In the genomic region with DNA sequence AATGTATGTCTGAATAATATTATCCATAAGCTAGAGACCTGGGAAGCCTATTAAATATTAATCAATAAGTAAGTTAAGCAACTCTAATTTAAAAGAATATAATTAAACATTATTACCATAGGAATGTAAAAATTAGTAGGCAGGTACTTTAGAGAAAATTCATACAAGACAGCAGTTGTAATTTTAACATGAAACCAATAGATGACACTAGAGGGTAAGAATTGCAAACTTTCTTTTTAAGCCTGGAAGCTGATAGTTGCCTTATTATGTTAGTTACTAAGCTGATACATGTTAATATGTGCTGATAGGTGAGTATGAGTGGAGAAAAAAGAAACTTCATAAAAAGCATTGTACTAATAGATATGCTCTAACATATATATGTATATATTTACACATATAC, we compare ENCODE assay signal across 10 cellular contexts.
A peak's percentile ranks its signal among the peaks of the same experiment; 100 is the strongest.
DNase-seq lines count a peak whose midpoint lies in the region; TF ChIP-seq lines count a peak whose summit lies in the region.
"Had no signal": no experiment of that assay in that cellular context is flagged by ENCODE, and none has a peak within 500 bp of the region (broad histone marks: within the 10 kb centered on the region; RNA-seq: fewer than 3 reads in every experiment).

No MANE protein-coding gene starts in this region.

- H3K4me3 Mint-ChIP-seq in MCF 10A (ENCODE audit: unreplicated experiment) = no peak overlapping the region
- no peak overlapping the region for H3K4me3 Mint-ChIP-seq in type B pancreatic cell
- H3K4me3 Mint-ChIP-seq: IgD-negative memory B cell had no signal

- H3K27me3 Mint-ChIP-seq in MCF 10A (ENCODE audit: insufficient read depth, unreplicated experiment) (peaks cover 11% of the 10 kb centered on the region), type B pancreatic cell (no peaks in the 10 kb centered on the region)
- H3K27me3 Mint-ChIP-seq: IgD-negative memory B cell had no signal

- H3K27ac Mint-ChIP-seq in MCF 10A (ENCODE audit: low read depth, unreplicated experiment) = no peak overlapping the region
- no peak overlapping the region for H3K27ac Mint-ChIP-seq in type B pancreatic cell
- H3K27ac Mint-ChIP-seq: IgD-negative memory B cell had no signal

- H3K4me1 Mint-ChIP-seq in MCF 10A (ENCODE audit: insufficient read depth, unreplicated experiment) = no peaks in the 10 kb centered on the region
- peaks cover 5% of the 10 kb centered on the region for H3K4me1 Mint-ChIP-seq in type B pancreatic cell (ENCODE audit: unreplicated experiment)
- H3K4me1 Mint-ChIP-seq: IgD-negative memory B cell had no signal

- no peak overlapping the region for H3K27ac ChIP-seq in breast epithelium

- POLR2A ChIA-PET in MCF 10A (lab: Yijun Ruan, JAX) = no interaction called here

- no TSS peak for BruUV-seq in MCF 10A (replicated peaks; lab: Mats Ljungman, UMichigan)

- no peaks in the 10 kb centered on the region for H3K4me1 ChIP-seq in breast epithelium
- H3K4me1 ChIP-seq: HAP-1 had no signal

- no peaks in the 10 kb centered on the region for H3K36me3 ChIP-seq in breast epithelium
- H3K36me3 ChIP-seq: HAP-1 had no signal

- no peaks in the 10 kb centered on the region for H3K27me3 ChIP-seq in breast epithelium

- no peak for TF ChIP-seq POLR2A in breast epithelium (IDR thresholded peaks at IDR 0.05)

- DNase-seq in MCF 10A (ENCODE audit: unreplicated experiment) (peak; percentile 36), breast epithelium (ENCODE audit: low spot score in 2 of 2) (no peak), NCI-H345 (lab: John Stamatoyannopoulos, UW) (peak; percentile 8), epithelial cell of esophagus (ENCODE audit: low read depth) (peak; percentile 13), type B pancreatic cell (ENCODE audit: extremely low spot score, unreplicated experiment) (no peak), NCI-H2227 (lab: John Stamatoyannopoulos, UW; ENCODE audit: unreplicated experiment) (no peak), mesenteric fat pad (ENCODE audit: low spot score) (no peak), HCEC 1CT (no peak)

- intact Hi-C loops in MCF 10A (cut with micrococcal nuclease) (loop anchor here (1.0 kb wide), 1 partner anchor 245 kb away; no protein-coding TSS in a partner anchor), breast epithelium (cut with DNase I; ENCODE audit: low total_unique reads) (no loop called here)

- no peaks in the 10 kb centered on the region for H3K9me3 ChIP-seq in breast epithelium
- H3K9me3 ChIP-seq: HAP-1 had no signal

- H3K4me3 ChIP-seq in breast epithelium = no peak overlapping the region
- H3K4me3 ChIP-seq in epithelial cell of esophagus (ENCODE audit: low read length) = no peak overlapping the region
- H3K4me3 ChIP-seq: HAP-1 had no signal

- H3K9me3 Mint-ChIP-seq in MCF 10A (ENCODE audit: unreplicated experiment) (no peaks in the 10 kb centered on the region), type B pancreatic cell (no peaks in the 10 kb centered on the region)
- H3K9me3 Mint-ChIP-seq: IgD-negative memory B cell had no signal

- CTCF ChIA-PET in MCF 10A (lab: Yijun Ruan, JAX) = interaction anchor here (0.8 to 1.6 kb wide), 3 partner anchors 11 to 245 kb away, joined by 3 to 6 read pairs (median 3); no protein-coding TSS in a partner anchor

- H3K36me3 Mint-ChIP-seq in MCF 10A (ENCODE audit: insufficient read depth, unreplicated experiment) = no peaks in the 10 kb centered on the region
- H3K36me3 Mint-ChIP-seq in type B pancreatic cell = no peaks in the 10 kb centered on the region
- H3K36me3 Mint-ChIP-seq: IgD-negative memory B cell had no signal

- peak; percentile 64 for TF ChIP-seq CTCF in MCF 10A (IDR thresholded peaks at IDR 0.05; ENCODE audit: unreplicated experiment)
- TF ChIP-seq CTCF in breast epithelium (IDR thresholded peaks at IDR 0.05) = no peak
- TF ChIP-seq CTCF in epithelial cell of esophagus (IDR thresholded peaks at IDR 0.05; ENCODE audit: insufficient read depth, low read depth, low read length, missing control alignments) = peak; percentile 26
- peak; percentile 77 for TF ChIP-seq CTCF in type B pancreatic cell (conservative IDR thresholded peaks at IDR 0.05)

Comparison
In these comparisons a context has a peak if more than half of its experiments do, and no peak if none do; other contexts are left out.
1. DNase-seq: peak in MCF 10A (single experiment), NCI-H345 (single experiment) and epithelial cell of esophagus (single experiment); none in breast epithelium (0 of 2), type B pancreatic cell (single experiment), NCI-H2227 (single experiment), mesenteric fat pad (single experiment) and HCEC 1CT (single experiment).
2. CTCF ChIP-seq: peak in MCF 10A (single experiment), epithelial cell of esophagus (single experiment) and type B pancreatic cell (single experiment); none in breast epithelium (0 of 3).